16 cellular contexts compared by ENCODE assay signal in genomic region chr2:104312684-104313083, GRCh38.
"Had no signal": no experiment of that assay in that cellular context is flagged by ENCODE, and none has a peak within 500 bp of the region (broad histone marks: within the 10 kb centered on the region; RNA-seq: fewer than 3 reads in every experiment).

No MANE protein-coding gene starts in this region.

- H3K4me1 Mint-ChIP-seq: activated naive CD4-positive, alpha-beta T cell treated with anti-CD3 and anti-CD28 coated beads, Interleukin-2, amount 10 ng/mL, durations not matched to agents 7 days and 5 days; nephron had no signal

- ATAC-seq: esophagus mucosa had no signal

- FAIRE-seq: astrocyte, TTC549 had no signal

- H3K4me3 ChIP-seq: cardiac muscle cell, sigmoid colon, spleen, suprapubic skin had no signal

- H3K27me3 Mint-ChIP-seq: activated naive CD4-positive, alpha-beta T cell treated with anti-CD3 and anti-CD28 coated beads, Interleukin-2, amount 10 ng/mL, durations not matched to agents 7 days and 5 days had no signal

- H3K36me3 ChIP-seq: cardiac muscle cell, sigmoid colon, spleen, suprapubic skin had no signal

- H3K4me1 ChIP-seq: sigmoid colon, spleen, suprapubic skin had no signal

- H3K27ac Mint-ChIP-seq: activated naive CD4-positive, alpha-beta T cell treated with anti-CD3 and anti-CD28 coated beads, Interleukin-2, amount 10 ng/mL, durations not matched to agents 7 days and 5 days; activated T-helper 2 cell treated with anti-CD3 and anti-CD28 coated beads, Interferon-gamma antibody, Interleukin-2, Interleukin-4, amounts not matched to agents 10 μg/mL and 5 μg/mL and 100 μg/mL, durations not matched to agents 14 hours and 24 hours and 36 hours; stimulated activated naive CD8-positive, alpha-beta T cell treated with anti-CD3 and anti-CD28 coated beads, Interleukin-15, Interleukin-2, amounts not matched to agents 100 ng/mL and 50 ng/mL, for 24 hours had no signal

- H3K9me3 ChIP-seq: suprapubic skin had no signal

- H3K27me3 ChIP-seq: cardiac muscle cell, sigmoid colon, spleen, suprapubic skin had no signal

- H3K4me3 Mint-ChIP-seq: activated naive CD4-positive, alpha-beta T cell treated with anti-CD3 and anti-CD28 coated beads, Interleukin-2, amount 10 ng/mL, durations not matched to agents 7 days and 5 days; nephron; stimulated activated naive CD8-positive, alpha-beta T cell treated with anti-CD3 and anti-CD28 coated beads, Interleukin-15, Interleukin-2, amounts not matched to agents 100 ng/mL and 50 ng/mL, for 24 hours had no signal

- H3K27ac ChIP-seq: cardiac muscle cell, sigmoid colon, spleen, suprapubic skin had no signal

- H3K36me3 Mint-ChIP-seq: activated naive CD4-positive, alpha-beta T cell treated with anti-CD3 and anti-CD28 coated beads, Interleukin-2, amount 10 ng/mL, durations not matched to agents 7 days and 5 days had no signal

- DNase-seq: activated CD4-positive, alpha-beta T cell treated with anti-CD3 and anti-CD28 coated beads, Interleukin-2, amount 50 U/mL, for 48 hours; activated CD4-positive, CD25-positive, alpha-beta regulatory T cell treated with anti-CD3 and anti-CD28 coated beads, Interleukin-2, amount 50 U/mL, for 72 hours; activated naive CD4-positive, alpha-beta T cell treated with anti-CD3 and anti-CD28 coated beads, Interleukin-2, amount 10 ng/mL, durations not matched to agents 7 days and 5 days; hippocampal formation; mesenchymal stem cell; sigmoid colon; spleen; SW 1271 had no signal
